ENCODE assay signal across 20 cellular contexts in genomic region chr2:158112971-158113370, GRCh38.
A peak's percentile ranks its signal among the peaks of the same experiment; 100 is the strongest.
DNase-seq lines count a peak whose midpoint lies in the region; ATAC-seq and TF ChIP-seq lines count a peak whose summit lies in the region.
"Had no signal": no experiment of that assay in that cellular context is flagged by ENCODE, and none has a peak within 500 bp of the region (broad histone marks: within the 10 kb centered on the region; RNA-seq: fewer than 3 reads in every experiment).

No MANE protein-coding gene starts in this region.

- no peaks in the 10 kb centered on the region for H3K36me3 Mint-ChIP-seq in nephron (ENCODE audit: low read depth)
- H3K36me3 Mint-ChIP-seq: CD4-positive, CD25-positive, alpha-beta regulatory T cell had no signal

- DNase-seq in NOMO-1 treated with DMSO at 0.1 percent for 48 hours (lab: John Stamatoyannopoulos, UW; ENCODE audit: unreplicated experiment) (peak; percentile 45), NOMO-1 treated with dmso at 0.1 percent for 144 hours (lab: John Stamatoyannopoulos, UW; ENCODE audit: unreplicated experiment) (no peak), astrocyte of the cerebellum (ENCODE audit: low read depth) (peak; percentile 32), HEK293T (ENCODE audit: extremely low spot score) (no peak)
- DNase-seq: CD4-positive, CD25-positive, alpha-beta regulatory T cell; KBM-7; NCI-H1105; NCI-H1436 treated with DMSO at 0.1 percent for 48 hours; NCI-H1930; NCI-H446; NCI-H526; NCI-H82; NK-92 treated with Interleukin-12 subunit alpha and Interleukin-12 subunit beta, amount 100 ng/mL, for 24 hours; SHP77; SK-N-SH had no signal

- ATAC-seq in HG03280 (IDR thresholded peaks at IDR 0.05; ENCODE audit: unreplicated experiment) (no peak), HG03442 (IDR thresholded peaks at IDR 0.05; ENCODE audit: unreplicated experiment) (no peak), HG02973 (IDR thresholded peaks at IDR 0.05; ENCODE audit: unreplicated experiment) (no peak)
- ATAC-seq: HCT116 had no signal

- no peak overlapping the region for H3K4me3 ChIP-seq in astrocyte of the cerebellum (ENCODE audit: low read depth, low read length)

- CTCF ChIA-PET in HEK293T (lab: Yijun Ruan, JAX), result no interaction called here

- TF ChIP-seq CTCF in astrocyte of the cerebellum (IDR thresholded peaks at IDR 0.05; ENCODE audit: low read depth, low read length, missing control alignments) (no peak), nephron (IDR thresholded peaks at IDR 0.05; ENCODE audit: unreplicated experiment in 3 of 3) (no peak)

- H3K4me3 Mint-ChIP-seq in nephron, result no peak overlapping the region
- H3K4me3 Mint-ChIP-seq: CD4-positive, CD25-positive, alpha-beta regulatory T cell had no signal

- POLR2A ChIA-PET in HEK293T (lab: Yijun Ruan, JAX), result no interaction called here

- H3K27ac Mint-ChIP-seq in nephron, result peak overlapping the region in 2 of 3 experiments; percentile 34 to 51
- H3K27ac Mint-ChIP-seq: CD4-positive, CD25-positive, alpha-beta regulatory T cell had no signal

- H3K27me3 Mint-ChIP-seq in nephron (ENCODE audit: low read depth), result no peaks in the 10 kb centered on the region
- H3K27me3 Mint-ChIP-seq: CD4-positive, CD25-positive, alpha-beta regulatory T cell had no signal

- H3K9me3 Mint-ChIP-seq in nephron, result peaks cover 8% of the 10 kb centered on the region

- in situ Hi-C loops in astrocyte of the cerebellum (cut with HindIII; ENCODE audit: low sequenced_read_pairs), result no loop called here

- H3K4me1 Mint-ChIP-seq in nephron, result peaks cover 17% of the 10 kb centered on the region
- H3K4me1 Mint-ChIP-seq: CD4-positive, CD25-positive, alpha-beta regulatory T cell had no signal

TF ChIP-seq in HEK293T, 16 proteins besides CTCF, POLR2A, EP300 and RAD21:
- TF ChIP-seq BHLHE40 (IDR thresholded peaks at IDR 0.05; ENCODE audit: borderline replicate concordance) (no peak), SP1 (IDR thresholded peaks at IDR 0.05) (no peak), TARDBP (IDR thresholded peaks at IDR 0.05) (no peak), NFRKB (IDR thresholded peaks at IDR 0.05) (no peak), CTBP1 (IDR thresholded peaks at IDR 0.05; ENCODE audit: borderline replicate concordance) (no peak), FOXA1 (IDR thresholded peaks at IDR 0.05) (no peak), L3MBTL2 (conservative IDR thresholded peaks at IDR 0.05) (no peak)
TF ChIP-seq in HEK293T: peak in this region for 0.

Comparison
In these comparisons a context has a peak if more than half of its experiments do, and no peak if none do; other contexts are left out.
1. DNase-seq: peak in NOMO-1 treated with DMSO at 0.1 percent for 48 hours (single experiment) and astrocyte of the cerebellum (single experiment); none in NOMO-1 treated with dmso at 0.1 percent for 144 hours (single experiment) and HEK293T (single experiment).